Comparison of ENCODE assay signal across 15 cellular contexts in genomic region chr2:203659650-203660049, GRCh38. TPM values are rescaled to one million over a fixed set of nuclear protein-coding genes. Genes with fewer than 3 reads are reported as not detected.
A peak's percentile ranks its signal among the peaks of the same experiment; 100 is the strongest.
DNase-seq lines count a peak whose midpoint lies in the region; ATAC-seq and TF ChIP-seq lines count a peak whose summit lies in the region.
"Had no signal": no experiment of that assay in that cellular context is flagged by ENCODE, and none has a peak within 500 bp of the region (broad histone marks: within the 10 kb centered on the region; RNA-seq: fewer than 3 reads in every experiment).

No MANE protein-coding gene starts in this region.

- H2BK15ac ChIP-seq in neuronal stem cell (ENCODE audit: low read length), result no peak overlapping the region

- H2AK5ac ChIP-seq in neuronal stem cell (ENCODE audit: low read depth, low read length), result no peak overlapping the region

- no peak for TF ChIP-seq POLR2A in NB4 (IDR thresholded peaks at IDR 0.05; ENCODE audit: extremely low read depth, insufficient read length)

- H4K91ac ChIP-seq in neuronal stem cell (ENCODE audit: low read depth, low read length, poor library complexity), result no peak overlapping the region

- no peak overlapping the region for H3K18ac ChIP-seq in neuronal stem cell (ENCODE audit: low read length)

- POLR2A ChIA-PET in activated CD4-positive, alpha-beta T cell treated with anti-CD3 and anti-CD28 coated beads for 36 hours (lab: Charles Lee), result no interaction called here

- H3K4me2 ChIP-seq in neuronal stem cell (ENCODE audit: insufficient read depth, low read length, poor library complexity, severe bottlenecking), result no peak overlapping the region
- H3K4me2 ChIP-seq: neural progenitor cell had no signal

- no CpG with 5 or more reads among the region's 2 CpGs for WGBS in neuronal stem cell (ENCODE audit: extremely low coverage in 2 of 2, insufficient read length in 2 of 2, insufficient replicate concordance in 1 of 2), 2 donors

- no peak overlapping the region for H4K8ac ChIP-seq in neuronal stem cell (ENCODE audit: low read depth, low read length)

- no peak overlapping the region for H3K23ac ChIP-seq in neuronal stem cell (ENCODE audit: low read depth, low read length, poor library complexity)

- no peaks in the 10 kb centered on the region for H3K27me3 ChIP-seq in neuronal stem cell (ENCODE audit: control insufficient read depth in 3 of 3, insufficient read depth in 3 of 3, low read depth in 1 of 3, low read length in 3 of 3)
- H3K27me3 ChIP-seq: neural progenitor cell, tibial nerve had no signal

- H3K27me3 Mint-ChIP-seq in activated CD4-positive, alpha-beta T cell treated with anti-CD3 and anti-CD28 coated beads for 36 hours, result no peaks in the 10 kb centered on the region

- DNase-seq in activated CD4-positive, alpha-beta T cell treated with anti-CD3 and anti-CD28 coated beads for 36 hours, result peak; percentile 21
- DNase-seq in activated CD4-positive, alpha-beta T cell treated with anti-CD3 and anti-CD28 coated beads, Interleukin-2, amount 50 U/mL, for 48 hours, result no peak
- DNase-seq in NB4 (ENCODE audit: low read depth) (peak; percentile 77), neuronal stem cell (ENCODE audit: low spot score) (no peak), NCI-H2171 (lab: John Stamatoyannopoulos, UW) (no peak)
- DNase-seq in activated CD4-positive, alpha-beta T cell treated with anti-CD3 and anti-CD28 coated beads for 48 hours, result no peak
- DNase-seq: activated CD4-positive, alpha-beta T cell treated with anti-CD3 and anti-CD28 coated beads for 4 hours; amniotic stem cell; stimulated activated CD4-positive, alpha-beta T cell treated with anti-CD3 and anti-CD28 coated beads, Interleukin-4, amount 100 ng/mL, for 4 hours had no signal

- H3K27ac Mint-ChIP-seq in activated CD4-positive, alpha-beta T cell treated with anti-CD3 and anti-CD28 coated beads for 36 hours, result no peak overlapping the region
- H3K27ac Mint-ChIP-seq: neural progenitor cell had no signal

- H2AFZ ChIP-seq in neuronal stem cell (ENCODE audit: low read length), result peak overlapping the region; percentile 54
- H2AFZ ChIP-seq: neural progenitor cell had no signal

- no peak overlapping the region for H2BK120ac ChIP-seq in neuronal stem cell (ENCODE audit: low read depth, low read length)

- CTCF ChIA-PET in activated CD4-positive, alpha-beta T cell treated with anti-CD3 and anti-CD28 coated beads for 36 hours (lab: Charles Lee), result no interaction called here

- H2BK12ac ChIP-seq in neuronal stem cell (ENCODE audit: low read length), result no peak overlapping the region

- peaks cover 31% of the 10 kb centered on the region for H3K4me1 Mint-ChIP-seq in activated CD4-positive, alpha-beta T cell treated with anti-CD3 and anti-CD28 coated beads for 36 hours

- H3K36me3 Mint-ChIP-seq in activated CD4-positive, alpha-beta T cell treated with anti-CD3 and anti-CD28 coated beads for 36 hours (ENCODE audit: low read depth), result no peaks in the 10 kb centered on the region
- H3K36me3 Mint-ChIP-seq: neural progenitor cell had no signal

- H3K27ac ChIP-seq in neuronal stem cell (replicated peaks; ENCODE audit: low read length), result no peak overlapping the region
- H3K27ac ChIP-seq: 22Rv1, neural progenitor cell, tibial nerve had no signal

- no peaks in the 10 kb centered on the region for H3K9me3 Mint-ChIP-seq in activated CD4-positive, alpha-beta T cell treated with anti-CD3 and anti-CD28 coated beads for 36 hours (ENCODE audit: low read depth)
- H3K9me3 Mint-ChIP-seq: neural progenitor cell had no signal

- TF ChIP-seq CTCF in NB4 (IDR thresholded peaks at IDR 0.05; ENCODE audit: low read depth, low read length), result no peak

- H3K36me3 ChIP-seq in neuronal stem cell (replicated peaks in 1 of 2; ENCODE audit: control insufficient read depth in 2 of 2, insufficient read depth in 2 of 2, low read length in 2 of 2), result no peaks in the 10 kb centered on the region
- H3K36me3 ChIP-seq: neural progenitor cell, tibial nerve had no signal

- intact Hi-C loops in activated CD4-positive, alpha-beta T cell treated with anti-CD3 and anti-CD28 coated beads for 36 hours (cut with DNase I, micrococcal nuclease), result no loop called here

- no peaks in the 10 kb centered on the region for H3K79me1 ChIP-seq in neuronal stem cell (ENCODE audit: low read depth, low read length)

- H3K9me3 ChIP-seq in neuronal stem cell (replicated peaks in 1 of 2; ENCODE audit: control insufficient read depth in 2 of 2, insufficient read depth in 1 of 2, low read depth in 1 of 2, low read length in 2 of 2), result no peaks in the 10 kb centered on the region
- H3K9me3 ChIP-seq: tibial nerve had no signal

- no peak overlapping the region for H3K14ac ChIP-seq in neuronal stem cell (ENCODE audit: low read length)

- no peak overlapping the region for H3K4ac ChIP-seq in neuronal stem cell (ENCODE audit: low read length)

- peaks cover 0 to 3% of the 10 kb centered on the region in 2 donors for H3K4me1 ChIP-seq in neuronal stem cell (ENCODE audit: control insufficient read depth in 2 of 2, insufficient read depth in 1 of 2, low read depth in 1 of 2, low read length in 2 of 2)

- H3K9ac ChIP-seq in neuronal stem cell (ENCODE audit: low read depth, low read length, poor library complexity), result no peak overlapping the region
- H3K9ac ChIP-seq: neural progenitor cell had no signal

- H3K4me3 ChIP-seq in NB4 (ENCODE audit: low read depth, low read length) (no peak overlapping the region), neuronal stem cell (ENCODE audit: low read length in 2 of 2) (no peak overlapping the region)
- H3K4me3 ChIP-seq: neural progenitor cell, tibial nerve had no signal

- no peak overlapping the region for H2BK5ac ChIP-seq in neuronal stem cell (ENCODE audit: low read length)

- ATAC-seq in activated CD4-positive, alpha-beta T cell treated with anti-CD3 and anti-CD28 coated beads for 36 hours, result no peak
- ATAC-seq in HG02759 (IDR thresholded peaks at IDR 0.05; ENCODE audit: unreplicated experiment) (peak; percentile 65), HG02571 (IDR thresholded peaks at IDR 0.05; ENCODE audit: unreplicated experiment) (no peak)
- ATAC-seq: HCT116 had no signal

- H3K4me3 Mint-ChIP-seq in activated CD4-positive, alpha-beta T cell treated with anti-CD3 and anti-CD28 coated beads for 36 hours, result no peak overlapping the region
- H3K4me3 Mint-ChIP-seq: neural progenitor cell had no signal

RNA-seq across cellular contexts. Expression of gene CD28, which starts 46.8 kb away (rescaled TPM):
- 100 to 1,000 TPM; 175 TPM for total RNA-seq in activated CD4-positive, alpha-beta T cell treated with anti-CD3 and anti-CD28 coated beads for 36 hours
- not detected for polyA plus RNA-seq in neuronal stem cell (2013, experiment 1 of 2)
- polyA plus RNA-seq in neuronal stem cell (2013, experiment 2 of 2), result not detected

Comparison
In these comparisons a context has a peak if more than half of its experiments do, and no peak if none do; other contexts are left out.
1. DNase-seq: peak in activated CD4-positive, alpha-beta T cell treated with anti-CD3 and anti-CD28 coated beads for 36 hours (single experiment) and NB4 (single experiment); none in activated CD4-positive, alpha-beta T cell treated with anti-CD3 and anti-CD28 coated beads, Interleukin-2, amount 50 U/mL, for 48 hours (0 of 2), neuronal stem cell (single experiment), NCI-H2171 (single experiment) and activated CD4-positive, alpha-beta T cell treated with anti-CD3 and anti-CD28 coated beads for 48 hours (single experiment).